Comparison of ENCODE assay signal across 8 cellular contexts in genomic region chr9:32550046-32550608, GRCh38. TPM values are rescaled to one million over a fixed set of nuclear protein-coding genes. Genes with fewer than 3 reads are reported as not detected.
DNase-seq lines count a peak whose midpoint lies in the region; ATAC-seq and TF ChIP-seq lines count a peak whose summit lies in the region.

No MANE protein-coding gene starts in this region.

- H3K36me3 ChIP-seq in BLaER1: peaks cover 25% of the 10 kb centered on the region
- H3K36me3 ChIP-seq in mammary epithelial cell (ENCODE audit: insufficient read depth, low read length): no peaks in the 10 kb centered on the region
- H3K36me3 ChIP-seq in right lobe of liver: no peaks in the 10 kb centered on the region
- H3K36me3 ChIP-seq in thyroid gland: no peaks in the 10 kb centered on the region

- TF ChIP-seq POLR2A in NB4 (IDR thresholded peaks at IDR 0.05; ENCODE audit: extremely low read depth, insufficient read length) (no peak), right lobe of liver (IDR thresholded peaks at IDR 0.05) (no peak), thyroid gland (IDR thresholded peaks at IDR 0.05) (no peak)

- intact Hi-C loops in mammary epithelial cell (cut with micrococcal nuclease) (loop anchor here (2.0 kb wide), 1 partner anchor 23 kb away; the partner anchor contains the start of gene RIGI), right lobe of liver (cut with DNase I) (no loop called here), thyroid gland (cut with DNase I) (no loop called here)

- peak overlapping the region; percentile 95 for H3K4me3 ChIP-seq in BLaER1
- H3K4me3 ChIP-seq in NB4 (ENCODE audit: low read depth, low read length): peak overlapping the region; percentile 91
- H3K4me3 ChIP-seq in mammary epithelial cell (replicated peaks in 1 of 3; ENCODE audit: insufficient read depth in 1 of 3, low read depth in 2 of 3, low read length in 3 of 3): peak overlapping the region; percentile 85 to 99 (median 91)
- peak overlapping the region; percentile 81 to 89 (median 84) for H3K4me3 ChIP-seq in right lobe of liver
- H3K4me3 ChIP-seq in thyroid gland (replicated peaks in 1 of 3): peak overlapping the region; percentile 63 to 77 (median 66)

- BruUV-seq in mammary epithelial cell (replicated peaks; lab: Mats Ljungman, UMichigan): no TSS peak

- H3K27me3 ChIP-seq in BLaER1: no peaks in the 10 kb centered on the region
- H3K27me3 ChIP-seq in mammary epithelial cell (ENCODE audit: insufficient read depth, low read length): no peaks in the 10 kb centered on the region
- H3K27me3 ChIP-seq in right lobe of liver: no peaks in the 10 kb centered on the region
- no peaks in the 10 kb centered on the region for H3K27me3 ChIP-seq in thyroid gland

- peaks cover 36% of the 10 kb centered on the region for H3K4me1 ChIP-seq in BLaER1
- H3K4me1 ChIP-seq in mammary epithelial cell (ENCODE audit: insufficient read depth, low read length): peaks cover 9% of the 10 kb centered on the region
- peaks cover 0 to 13% (median 6%) of the 10 kb centered on the region in 4 donors for H3K4me1 ChIP-seq in right lobe of liver
- H3K4me1 ChIP-seq in thyroid gland: peaks cover 12 to 15% of the 10 kb centered on the region in 2 donors

- H3K27ac ChIP-seq in BLaER1 (peak overlapping the region; percentile 90), mammary epithelial cell (ENCODE audit: insufficient read depth, low read depth, low read length) (peak overlapping the region; percentile 96), right lobe of liver (peak overlapping the region; percentile 96 to 99 (median 98)), thyroid gland (peak overlapping the region; percentile 50 to 98 (median 97))

- peaks cover 86% of the 10 kb centered on the region for H3K79me2 ChIP-seq in mammary epithelial cell (ENCODE audit: insufficient read depth, low read length)

- TF ChIP-seq CTCF in NB4 (IDR thresholded peaks at IDR 0.05; ENCODE audit: low read depth, low read length) (no peak), mammary epithelial cell (conservative IDR thresholded peaks at IDR 0.05 in 1 of 2, IDR thresholded peaks at IDR 0.05 in 1 of 2; ENCODE audit: extremely low read depth in 1 of 2, insufficient read depth in 1 of 2, low read depth in 1 of 2, low read length in 2 of 2) (peak in 1 of 2 donors; percentile 19), right lobe of liver (IDR thresholded peaks at IDR 0.05) (no peak), thyroid gland (IDR thresholded peaks at IDR 0.05) (no peak)

- WGBS in mammary epithelial cell (ENCODE audit: low coverage, missing lambda C conversion rate): 0% methylated on average over 5 of the region's 15 CpGs
- WGBS in right lobe of liver (ENCODE audit: insufficient coverage, low coverage, low lambda C conversion rate, missing lambda C conversion rate): 11% methylated on average over 7 of the region's 15 CpGs
- WGBS in thyroid gland, 2 donors: 2% methylated on average over 12 to 14 of the region's 15 CpGs

- CTCF ChIA-PET in mammary epithelial cell (lab: Charles Lee; ENCODE audit: low non-redundant PET): interaction anchor here (0.7 kb wide), 1 partner anchor 59 kb away, joined by 3 read pairs; no protein-coding TSS in a partner anchor

- in situ Hi-C loops in mammary epithelial cell (cut with MboI; ENCODE audit: low sequenced_read_pairs in 2 of 2): no loop called here

- DNase-seq in NB4 (ENCODE audit: low read depth): no peak
- DNase-seq in mammary epithelial cell: peak; percentile 22
- DNase-seq in right lobe of liver: no peak
- DNase-seq in thyroid gland: peak; percentile 13 to 14
- no peak for DNase-seq in stimulated activated CD4-positive, alpha-beta T cell treated with anti-CD3 and anti-CD28 coated beads, Interleukin-1b, Interleukin-23, amount 100 ng/mL, for 48 hours

- H3K4me2 ChIP-seq in BLaER1 (peak overlapping the region; percentile 76), mammary epithelial cell (ENCODE audit: insufficient read depth, low read depth, low read length) (peak overlapping the region; percentile 97)

- H3K9ac ChIP-seq in BLaER1 (peak overlapping the region; percentile 94), mammary epithelial cell (ENCODE audit: insufficient read depth, low read length) (peak overlapping the region; percentile 96)

- H4K20me1 ChIP-seq in BLaER1 (peaks cover 63% of the 10 kb centered on the region), mammary epithelial cell (ENCODE audit: insufficient read depth, low read length) (peaks cover 5% of the 10 kb centered on the region)

- ATAC-seq in GM18520 (IDR thresholded peaks at IDR 0.05; ENCODE audit: unreplicated experiment) (peak; percentile 17), right lobe of liver (no peak), HG03457 (IDR thresholded peaks at IDR 0.05; ENCODE audit: unreplicated experiment) (no peak)

- H3K9me3 ChIP-seq in BLaER1: no peaks in the 10 kb centered on the region
- H3K9me3 ChIP-seq in mammary epithelial cell (replicated peaks; ENCODE audit: insufficient read depth, low read length): no peaks in the 10 kb centered on the region
- no peaks in the 10 kb centered on the region for H3K9me3 ChIP-seq in right lobe of liver
- H3K9me3 ChIP-seq in thyroid gland: no peaks in the 10 kb centered on the region

- dilution Hi-C loops in mammary epithelial cell (cut with HindIII; ENCODE audit: low sequenced_read_pairs): loop anchor here (25.0 kb wide), 1 partner anchor 113 kb away; no protein-coding TSS in a partner anchor

- peak overlapping the region; percentile 91 for H2AFZ ChIP-seq in mammary epithelial cell (ENCODE audit: low read depth, low read length)

RNA-seq across cellular contexts. Expression of gene SMIM27, which starts 2.0 kb away (rescaled TPM):
- total RNA-seq in mammary epithelial cell (10 to 100 TPM in 1 of 2 donors, 1 to 10 TPM in 1; 4.8 to 11.3 TPM), right lobe of liver (1 to 10 TPM in 5 of 6 experiments, under 1 TPM in 1; 0.49 to 7.4 (median 2.9) TPM), thyroid gland (10 to 100 TPM in 2 of 4 donors, 1 to 10 TPM in 2; 1.3 to 23.9 (median 9.9) TPM)
- polyA plus RNA-seq in mammary epithelial cell: 1.4 TPM
- polyA minus RNA-seq in mammary epithelial cell: not detected

RNA-seq across cellular contexts. Expression of gene TOPORS, which starts 2.3 kb away (rescaled TPM):
- total RNA-seq in mammary epithelial cell: 10 to 100 TPM; 15.9 to 29.0 TPM
- 11.1 TPM for polyA plus RNA-seq in mammary epithelial cell
- polyA minus RNA-seq in mammary epithelial cell: 21.3 TPM
- total RNA-seq in right lobe of liver: 1 to 10 TPM; 6.0 to 9.6 (median 7.9) TPM
- total RNA-seq in thyroid gland: 10 to 100 TPM; 23.7 to 31.8 (median 28.8) TPM

RNA-seq across cellular contexts. Expression of gene NDUFB6, which starts 22.8 kb away (rescaled TPM):
- total RNA-seq in mammary epithelial cell (10 to 100 TPM; 22.8 to 52.2 TPM), right lobe of liver (10 to 100 TPM; 28.9 to 39.9 (median 36.2) TPM), thyroid gland (10 to 100 TPM; 19.1 to 78.2 (median 57.9) TPM)
- polyA plus RNA-seq in mammary epithelial cell: 60.5 TPM
- polyA minus RNA-seq in mammary epithelial cell: not detected

RNA-seq across cellular contexts. Expression of gene RIGI, which starts 24.1 kb away (rescaled TPM):
- total RNA-seq in mammary epithelial cell (1 to 10 TPM; 4.7 to 8.6 TPM), right lobe of liver (1 to 10 TPM; 2.7 to 6.1 (median 4.8) TPM), thyroid gland (10 to 100 TPM in 3 of 4 donors, 1 to 10 TPM in 1; 7.9 to 10.3 (median 10.2) TPM)
- polyA plus RNA-seq in mammary epithelial cell: 3.4 TPM
- 5.5 TPM for polyA minus RNA-seq in mammary epithelial cell

Comparison
In these comparisons a context has a peak if more than half of its experiments do, and no peak if none do; other contexts are left out.
1. DNase-seq: peak in mammary epithelial cell (single experiment) and thyroid gland (2 of 2); none in NB4 (single experiment), right lobe of liver (0 of 3) and stimulated activated CD4-positive, alpha-beta T cell treated with anti-CD3 and anti-CD28 coated beads, Interleukin-1b, Interleukin-23, amount 100 ng/mL, for 48 hours (single experiment).
2. Peak in every context shown above with its lines, with median percentiles within 50 percentile points of each other: H3K27ac ChIP-seq and H3K4me3 ChIP-seq.